Comparison of ENCODE assay signal across 1 cellular context in the genomic region with DNA sequence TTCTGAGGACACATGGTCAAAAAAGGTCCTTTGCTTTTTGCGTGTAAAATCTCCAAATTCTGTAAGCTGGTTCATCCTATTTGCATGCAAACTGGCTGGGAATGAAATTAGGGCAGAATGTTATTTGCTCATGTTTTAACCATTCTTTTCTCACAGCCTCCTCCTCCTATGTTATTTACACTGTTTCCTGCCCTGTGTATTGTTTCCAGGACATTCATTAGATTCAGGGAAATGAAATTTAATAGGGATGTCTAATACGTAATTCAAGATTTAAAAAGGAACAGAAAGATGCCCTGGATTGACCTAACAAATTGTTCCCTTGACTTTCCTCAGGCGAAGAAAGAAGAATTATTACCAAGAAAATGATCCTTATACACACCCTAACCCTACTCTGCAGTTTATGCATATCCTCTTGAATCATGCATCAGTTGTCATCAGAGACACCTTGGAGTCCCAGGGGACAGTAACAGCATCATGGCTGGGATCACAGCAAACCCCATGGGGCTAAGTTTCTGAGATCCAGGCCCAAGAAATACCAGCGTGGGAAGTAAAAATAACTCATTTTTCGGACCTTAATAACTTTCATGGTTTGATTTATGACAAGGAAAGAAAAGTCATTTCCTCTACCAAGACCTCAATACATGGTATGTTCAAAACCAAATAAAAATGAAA.
TF ChIP-seq lines count a peak whose summit lies in the region.

No MANE protein-coding gene starts in this region.

TF ChIP-seq in endothelial cell of umbilical vein, 7 proteins besides CTCF, POLR2A, EP300 and RAD21:
- TF ChIP-seq EZH2 (IDR thresholded peaks at IDR 0.05; ENCODE audit: borderline replicate concordance, low read depth, low read length, severe bottlenecking) (no peak), JUN (IDR thresholded peaks at IDR 0.05; ENCODE audit: borderline replicate concordance, insufficient read depth, insufficient read length, low read depth) (no peak), POLR2AphosphoS5 (IDR thresholded peaks at IDR 0.05; ENCODE audit: insufficient read depth, low read depth, low read length) (no peak), MYC (IDR thresholded peaks at IDR 0.05; ENCODE audit: low read depth, low read length) (no peak), GATA2 (IDR thresholded peaks at IDR 0.05; ENCODE audit: insufficient read depth, insufficient read length, low read depth, low read length) (no peak), FOS (IDR thresholded peaks at IDR 0.05; ENCODE audit: borderline replicate concordance, insufficient read depth, low read length) (no peak)
- TF ChIP-seq, protein P1, sequence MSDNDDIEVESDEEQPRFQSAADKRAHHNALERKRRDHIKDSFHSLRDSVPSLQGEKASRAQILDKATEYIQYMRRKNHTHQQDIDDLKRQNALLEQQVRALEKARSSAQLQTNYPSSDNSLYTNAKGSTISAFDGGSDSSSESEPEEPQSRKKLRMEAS (IDR thresholded peaks at IDR 0.05; ENCODE audit: insufficient read depth, insufficient read length), result no peak
